In the genomic region with DNA sequence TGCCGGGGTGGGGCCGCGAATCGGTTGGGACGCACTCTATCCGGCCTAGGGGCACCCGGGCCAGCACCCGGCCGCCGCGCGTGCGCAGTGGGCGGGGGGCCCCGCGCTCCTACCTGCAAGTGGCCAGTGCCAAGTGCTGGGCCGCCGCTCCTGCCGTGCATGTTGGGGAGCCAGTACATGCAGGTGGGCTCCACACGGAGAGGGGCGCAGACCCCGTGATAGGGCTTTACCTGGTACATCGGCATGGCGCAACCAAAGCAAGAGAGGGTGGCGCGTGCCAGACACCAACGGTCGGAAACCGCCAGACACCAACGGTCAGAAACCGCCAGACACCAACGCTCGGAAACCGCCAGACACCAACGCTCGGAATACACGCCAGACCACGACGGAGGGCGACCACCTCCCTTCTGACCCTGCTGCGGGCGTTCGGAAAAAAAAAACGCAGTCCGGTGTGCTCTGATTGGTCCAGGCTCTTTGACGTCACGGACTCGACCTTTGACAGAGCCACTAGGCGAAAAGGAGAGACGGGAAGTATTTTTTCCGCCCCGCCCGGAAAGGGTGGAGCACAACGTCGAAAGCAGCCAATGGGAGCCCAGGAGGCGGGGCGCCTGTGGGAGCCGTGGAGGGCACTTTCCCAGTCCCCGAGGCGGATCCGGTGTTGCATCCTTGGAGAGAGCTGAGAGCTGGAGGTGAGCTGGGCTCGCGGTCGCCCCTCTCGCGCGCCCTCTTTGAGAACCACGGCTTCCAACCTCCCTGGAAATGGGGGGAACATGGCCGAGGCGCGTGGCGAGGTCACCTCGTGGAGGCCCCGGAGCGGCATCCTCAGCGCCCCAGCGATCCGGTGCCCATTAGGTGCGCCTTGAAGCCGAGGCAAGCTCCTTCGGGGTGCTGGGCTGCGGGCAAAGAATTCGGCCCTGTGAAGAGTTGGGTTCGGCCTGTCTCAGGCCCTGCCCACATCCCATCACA, we compare ENCODE assay signal across 8 cellular contexts. TPM values are rescaled to one million over a fixed set of nuclear protein-coding genes. Genes with fewer than 3 reads are reported as not detected.
A peak's percentile ranks its signal among the peaks of the same experiment; 100 is the strongest.
DNase-seq lines count a peak whose midpoint lies in the region; ATAC-seq and TF ChIP-seq lines count a peak whose summit lies in the region.
"Not testable (repeated sequence)": the region's sequence is repeated elsewhere in the genome, so short reads cannot be mapped to it uniquely, and the experiment has no call there.

No MANE protein-coding gene starts in this region.

- intact Hi-C loops in upper lobe of right lung (cut with DNase I) = not testable (repeated sequence)

- peak overlapping the region in 4 of 5 experiments; percentile 55 to 93 (median 64) for H3K27ac Mint-ChIP-seq in brain

- not testable (repeated sequence) for H3K9me3 ChIP-seq in iPS DF 6.9 (ENCODE audit: control insufficient read depth, insufficient read depth, low read length); upper lobe of right lung

- DNase-seq in NCI-H226 (peak; percentile 71), retinal pigment epithelial cell (ENCODE audit: low read depth) (peak; percentile 22), upper lobe of right lung (peak; percentile 94)
- DNase-seq in iPS DF 6.9 (ENCODE audit: low read depth, low spot score) = not testable (repeated sequence)

- not testable (repeated sequence) for H3K4me1 Mint-ChIP-seq in brain

- H3K36me3 Mint-ChIP-seq in brain = not testable (repeated sequence)

- not testable (repeated sequence) for H3K36me3 ChIP-seq in iPS DF 6.9 (ENCODE audit: control insufficient read depth, insufficient read depth, low read length); upper lobe of right lung

- peak overlapping the region; percentile 77 to 87 (median 84) for H3K4me3 Mint-ChIP-seq in brain

- H3K9me3 Mint-ChIP-seq in brain = not testable (repeated sequence)

- not testable (repeated sequence) for TF ChIP-seq CTCF in WI38 (IDR thresholded peaks at IDR 0.05; ENCODE audit: low read depth, low read length); brain (conservative IDR thresholded peaks at IDR 0.05); retinal pigment epithelial cell (conservative IDR thresholded peaks at IDR 0.05; ENCODE audit: low read depth, low read length); upper lobe of right lung (IDR thresholded peaks at IDR 0.05)

- not testable (repeated sequence) for H3K27me3 Mint-ChIP-seq in brain

- not testable (repeated sequence) for H3K4me1 ChIP-seq in iPS DF 6.9 (ENCODE audit: control insufficient read depth, insufficient read depth, low read length); upper lobe of right lung

- not testable (repeated sequence) for H3K27me3 ChIP-seq in iPS DF 6.9 (ENCODE audit: control insufficient read depth, insufficient read depth, low read length); upper lobe of right lung

- not testable (repeated sequence) for H3K27ac ChIP-seq in iPS DF 6.9 (ENCODE audit: low read length)
- H3K27ac ChIP-seq in upper lobe of right lung = peak overlapping the region; percentile 86

- H3K4me3 ChIP-seq in WI38 (ENCODE audit: low read depth, low read length) (peak overlapping the region; percentile 51), iPS DF 6.9 (ENCODE audit: low read length) (peak overlapping the region; percentile 66; the same call in 1 of the 2 replicates), retinal pigment epithelial cell (ENCODE audit: low read length) (peak overlapping the region; percentile 57), upper lobe of right lung (peak overlapping the region; percentile 56)

- peak; percentile 65 for ATAC-seq in GM18520 (IDR thresholded peaks at IDR 0.05; ENCODE audit: unreplicated experiment)
- ATAC-seq in HG03108 (IDR thresholded peaks at IDR 0.05; ENCODE audit: unreplicated experiment) = peak; percentile 72
- ATAC-seq in upper lobe of right lung = peak; percentile 93

- WGBS in iPS DF 6.9 (ENCODE audit: insufficient coverage, insufficient read length) = no CpG with 5 or more reads among the region's 84 CpGs

RNA-seq across cellular contexts. Expression of a gene that starts 39.0 kb away (rescaled TPM):
- polyA plus RNA-seq in brain (ENCODE audit: insufficient read depth, low read depth, low replicate concordance) = 15.7 TPM
- 22.2 TPM for total RNA-seq in upper lobe of right lung
